1 cellular context compared by ENCODE assay signal in the genomic region with DNA sequence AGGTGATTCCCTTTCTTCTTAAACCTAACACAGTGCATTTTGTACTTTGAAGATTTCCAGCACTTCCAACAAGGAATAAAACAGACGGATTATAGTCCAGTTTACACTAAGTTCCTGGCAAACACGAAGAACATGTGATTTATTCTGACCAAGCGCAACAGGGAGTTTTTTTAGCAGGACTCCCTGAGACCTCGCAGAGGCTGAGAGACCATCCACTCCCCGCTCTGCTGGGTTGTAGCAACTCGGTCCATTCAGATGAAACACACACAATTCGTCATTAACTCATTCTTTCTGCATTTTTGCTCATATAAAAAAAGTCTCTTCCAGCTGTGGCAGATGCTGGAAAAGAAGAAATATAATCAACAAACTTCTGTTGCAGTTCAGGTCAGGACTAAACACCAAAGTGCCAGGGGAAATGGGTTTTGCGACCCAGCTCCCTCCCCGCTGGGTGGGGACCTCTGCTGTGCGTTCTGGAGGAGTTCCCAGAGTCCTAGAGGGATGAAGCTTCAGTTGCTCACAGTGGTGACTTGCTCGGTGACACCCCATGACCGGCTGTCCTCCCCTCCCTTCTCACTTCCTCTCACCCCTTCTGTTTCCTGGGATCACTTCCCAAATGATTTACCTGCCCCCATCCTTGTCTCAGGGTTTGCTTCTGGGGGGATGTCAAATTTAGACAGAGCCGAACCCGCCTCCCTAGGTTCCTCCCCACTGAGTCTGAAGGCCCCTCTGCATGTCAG.
TF ChIP-seq lines count a peak whose summit lies in the region.

No MANE protein-coding gene starts in this region.

TF ChIP-seq in IMR-90, 13 proteins besides CTCF, POLR2A, EP300 and RAD21:
- TF ChIP-seq RCOR1 (IDR thresholded peaks at IDR 0.05; ENCODE audit: insufficient replicate concordance, low read length): no peak
- no peak for TF ChIP-seq CHD1 (IDR thresholded peaks at IDR 0.05; ENCODE audit: low read depth, low read length)
- no peak for TF ChIP-seq BHLHE40 (IDR thresholded peaks at IDR 0.05; ENCODE audit: low read depth, low read length)
- TF ChIP-seq NFE2L2 (IDR thresholded peaks at IDR 0.05; ENCODE audit: low read depth, low read length): no peak
- TF ChIP-seq MXI1 (IDR thresholded peaks at IDR 0.05; ENCODE audit: borderline replicate concordance, low read depth, low read length): no peak
- TF ChIP-seq USF2 (IDR thresholded peaks at IDR 0.05; ENCODE audit: low read depth, low read length): no peak
- TF ChIP-seq FOS (IDR thresholded peaks at IDR 0.05; ENCODE audit: low read depth, low read length): no peak
- TF ChIP-seq CEBPB (IDR thresholded peaks at IDR 0.05; ENCODE audit: low read depth, low read length): no peak
- no peak for TF ChIP-seq MAZ (IDR thresholded peaks at IDR 0.05; ENCODE audit: borderline replicate concordance, low read depth, low read length)
